ENCODE assay signal across 8 cellular contexts in genomic region chr1:226002667-226003501, GRCh38. TPM values are rescaled to one million over a fixed set of nuclear protein-coding genes. Genes with fewer than 3 reads are reported as not detected.
DNase-seq lines count a peak whose midpoint lies in the region; ATAC-seq, FAIRE-seq and TF ChIP-seq lines count a peak whose summit lies in the region.

No MANE protein-coding gene starts in this region.

- H3K9me3 ChIP-seq in BE2C, result no peaks in the 10 kb centered on the region
- H3K9me3 ChIP-seq in HAP-1, result no peaks in the 10 kb centered on the region
- peaks cover 2% of the 10 kb centered on the region; the same call in 2 of the 3 replicates for H3K9me3 ChIP-seq in GM12878 (replicated peaks; ENCODE audit: control insufficient read depth, insufficient read depth, low read length)
- no peaks in the 10 kb centered on the region for H3K9me3 ChIP-seq in suprapubic skin

- H3K27me3 ChIP-seq in BE2C (no peaks in the 10 kb centered on the region), HAP-1 (ENCODE audit: low read depth) (no peaks in the 10 kb centered on the region), GM12878 (replicated peaks in 1 of 2; ENCODE audit: control insufficient read depth in 2 of 2, insufficient read depth in 2 of 2, low read length in 1 of 2) (no peaks in the 10 kb centered on the region), suprapubic skin (no peaks in the 10 kb centered on the region)

- peak overlapping the region; percentile 71 for H3K27ac ChIP-seq in GM12878 (ENCODE audit: control insufficient read depth, insufficient read depth)
- peak overlapping the region; percentile 87 for H3K27ac ChIP-seq in suprapubic skin

- no peak for FAIRE-seq in GM12878 (lab: Jason Lieb, UNC)

- H3K79me2 ChIP-seq in GM12878 (ENCODE audit: control insufficient read depth, insufficient read depth, low read length), result peaks cover 13% of the 10 kb centered on the region

- TF ChIP-seq CTCF in BE2C (IDR thresholded peaks at IDR 0.05; ENCODE audit: low read depth, low read length) (no peak), GM12878 (IDR thresholded peaks at IDR 0.05 in 2 of 3, conservative IDR thresholded peaks at IDR 0.05 in 1 of 3; ENCODE audit: control insufficient read depth in 2 of 3, extremely low read depth in 1 of 3, insufficient read depth in 1 of 3, low read depth in 3 of 3, low read length in 3 of 3) (no peak), suprapubic skin (IDR thresholded peaks at IDR 0.05) (no peak)

- TF ChIP-seq POLR2A in GM12878 (IDR thresholded peaks at IDR 0.05; ENCODE audit: low read depth, low read length) (no peak; the same call in 1 of the 2 replicates), suprapubic skin (IDR thresholded peaks at IDR 0.05) (peak in 1 of 2 donors; percentile 4)

- POLR2A ChIA-PET in GM12878 (lab: Charles Lee), result interaction anchor here (0.6 to 6.2 kb wide), 6 partner anchors 12 to 536 kb away, joined by 3 to 74 read pairs (median 5); partner anchors contain the start of gene H3-3A

- intact Hi-C loops in GM12878 (cut with micrococcal nuclease; ENCODE audit: unreplicated experiment), result no loop called here

- no peaks in the 10 kb centered on the region; the same call in 1 of the 2 replicates for H4K20me1 ChIP-seq in GM12878 (ENCODE audit: control insufficient read depth, insufficient read depth)

- no peak for ATAC-seq in GM12878
- ATAC-seq in GM21576 (IDR thresholded peaks at IDR 0.05; ENCODE audit: unreplicated experiment), result no peak

- BruUV-seq in GM12878 (replicated peaks; lab: Mats Ljungman, UMichigan), result no TSS peak

- CTCF ChIA-PET in GM12878 (lab: Yijun Ruan, JAX), result interaction anchor here (2.1 to 7.2 kb wide), 2 partner anchors 25 to 62 kb away, joined by 11 to 61 read pairs; no protein-coding TSS in a partner anchor

- peak; percentile 87 for DNase-seq in BE2C
- peak; percentile 84 to 94 for DNase-seq in HAP-1 (ENCODE audit: low spot score in 2 of 2)
- peak; percentile 19 to 49 for DNase-seq in NOMO-1 (lab: John Stamatoyannopoulos, UW; ENCODE audit: unreplicated experiment in 2 of 2)
- DNase-seq in GM12878 (ENCODE audit: low read depth, low spot score), result no peak
- peak; percentile 88 for DNase-seq in iPS-NIHi11 (ENCODE audit: low spot score)
- peak; percentile 90 to 92 for DNase-seq in suprapubic skin (ENCODE audit: low spot score in 2 of 2)
- DNase-seq in NCI-H1092 treated with DMSO at 0.1 percent for 48 hours (lab: John Stamatoyannopoulos, UW), result no peak

- TF ChIP-seq EP300 in GM12878 (IDR thresholded peaks at IDR 0.05; ENCODE audit: borderline replicate concordance in 1 of 2, control insufficient read depth in 1 of 2, low read depth in 2 of 2, low read length in 2 of 2), result no peak
- TF ChIP-seq EP300 in suprapubic skin (IDR thresholded peaks at IDR 0.05), result no peak

- 85% methylated on average over 4 of the region's 4 CpGs for WGBS in GM12878 (ENCODE audit: insufficient coverage, insufficient replicate concordance, low lambda C conversion rate, missing lambda C conversion rate)
- 43% methylated on average over 4 of the region's 4 CpGs for WGBS in suprapubic skin

- H2AFZ ChIP-seq in GM12878 (ENCODE audit: control insufficient read depth, low read depth, low read length), result peak overlapping the region; percentile 95

- RAD21 ChIA-PET in GM12878 (lab: Charles Lee; ENCODE audit: unreplicated experiment), result interaction anchor here (0.5 to 4.0 kb wide), 5 partner anchors 26 to 158 kb away, joined by 3 to 27 read pairs (median 3); partner anchors contain the start of gene H3-3A

- in situ Hi-C loops in HAP-1 (cut with MboI; ENCODE audit: low sequenced_read_pairs), result no loop called here
- in situ Hi-C loops in GM12878 (cut with MboI), result no loop called here

- H3K4me3 ChIP-seq in BE2C (ENCODE audit: low read depth, low read length), result peak overlapping the region; percentile 43
- no peak overlapping the region for H3K4me3 ChIP-seq in HAP-1
- peak overlapping the region; percentile 37; the same call in 1 of the 2 replicates for H3K4me3 ChIP-seq in GM12878
- H3K4me3 ChIP-seq in suprapubic skin, result peak overlapping the region; percentile 22

- H3K4me2 ChIP-seq in GM12878 (ENCODE audit: control insufficient read depth, insufficient read depth), result peak overlapping the region; percentile 65

- H3K36me3 ChIP-seq in BE2C, result no peaks in the 10 kb centered on the region
- H3K36me3 ChIP-seq in HAP-1 (replicated peaks), result no peaks in the 10 kb centered on the region
- H3K36me3 ChIP-seq in GM12878 (ENCODE audit: control insufficient read depth in 2 of 2, insufficient read depth in 2 of 2, low read length in 1 of 2), result no peaks in the 10 kb centered on the region
- no peaks in the 10 kb centered on the region for H3K36me3 ChIP-seq in suprapubic skin

- SMC1A ChIA-PET in GM12878 (lab: Charles Lee; ENCODE audit: uncharacterized antibody, unreplicated experiment), result interaction anchor here (1.2 to 4.4 kb wide), 4 partner anchors 16 to 105 kb away, joined by 5 to 39 read pairs (median 5); no protein-coding TSS in a partner anchor

- no peak overlapping the region; the same call in 1 of the 2 replicates for H3K9ac ChIP-seq in GM12878 (ENCODE audit: control insufficient read depth, insufficient read depth, low read length)

- H3K4me1 ChIP-seq in BE2C, result peaks cover 26% of the 10 kb centered on the region
- H3K4me1 ChIP-seq in HAP-1, result peaks cover 22% of the 10 kb centered on the region
- H3K4me1 ChIP-seq in GM12878 (ENCODE audit: control insufficient read depth, insufficient read depth, low read length), result peaks cover 42% of the 10 kb centered on the region
- peaks cover 46% of the 10 kb centered on the region for H3K4me1 ChIP-seq in suprapubic skin

- no peak for TF ChIP-seq RAD21 in GM12878 (IDR thresholded peaks at IDR 0.05; ENCODE audit: insufficient read depth, low read depth, low read length)

TF ChIP-seq in GM12878, 131 proteins besides CTCF, POLR2A, EP300 and RAD21:
- 0 out of 2 replicates have a peak, but pooled peaks have one; percentile 15 for TF ChIP-seq POLR2AphosphoS5 (IDR thresholded peaks at IDR 0.05; ENCODE audit: low read length)
- no peak for TF ChIP-seq PAX5 (IDR thresholded peaks at IDR 0.05; ENCODE audit: borderline replicate concordance, low read depth, low read length)

RNA-seq across cellular contexts. Expression of gene SDE2, which starts 3.7 kb away (rescaled TPM):
- polyA plus RNA-seq in BE2C (2012; ENCODE audit: insufficient read depth, insufficient read length, low read depth), result 25.2 TPM
- 18.8 and 19.4 TPM in 2 replicates for total RNA-seq in GM12878 (2013; cell fraction: nucleolus; rRNA removed)
- total RNA-seq in GM12878 (2014; rRNA removed) (14.3 and 17.2 TPM in 2 replicates), GM12878 (2014; rRNA removed; fragmentation: Illumina TruSeq; extraction: Trizol) (15.4 and 16.0 TPM in 2 replicates), GM12878 (2021) (12.7 and 13.0 TPM in 2 replicates), suprapubic skin (10 to 100 TPM; 19.7 to 37.2 (median 26.5) TPM)
- polyA plus RNA-seq in GM12878 (2011; ENCODE audit: low read depth), result 6.0 TPM
- polyA plus RNA-seq in GM12878 (2011; rRNA removed) (19.4 and 26.6 TPM in 2 replicates), GM12878 (2014; fragmentation: Illumina TruSeq; extraction: Trizol) (12.2 and 16.2 TPM in 2 replicates), GM12878 (2014; fragmentation: Nextera tagmentation; extraction: Ambion mirVana) (1 to 10 TPM; 2.7 to 4.3 TPM), GM12878 (2014; rRNA removed) (9.6 and 11.5 TPM in 2 replicates), GM12878 (2016; fragmentation: Nextera tagmentation; extraction: Ambion mirVana) (10 to 100 TPM; 11.7 to 14.1 TPM)
- polyA plus RNA-seq in GM12878 (2011; cell fraction: cytosol; rRNA removed), result 8.3 and 10.8 TPM in 2 replicates
- polyA plus RNA-seq in GM12878 (2011; cell fraction: nucleus; rRNA removed), result 4.3 and 7.1 TPM in 2 replicates
- 8.1 and 8.3 TPM in 2 replicates for polyA plus RNA-seq in GM12878 (2012)
- 10.3 and 11.3 TPM in 2 replicates for polyA minus RNA-seq in GM12878 (2011; rRNA and poly(A)+ RNA removed)
- 7.1 and 7.6 TPM in 2 replicates for polyA minus RNA-seq in GM12878 (2011; cell fraction: cytosol; rRNA and poly(A)+ RNA removed)
- 3.9 and 7.9 TPM in 2 replicates for polyA minus RNA-seq in GM12878 (2011; cell fraction: nucleus; rRNA and poly(A)+ RNA removed)

RNA-seq across cellular contexts. Expression of gene H3-3A, which starts 59.6 kb away (rescaled TPM):
- polyA plus RNA-seq in BE2C (2012; ENCODE audit: insufficient read depth, insufficient read length, low read depth), result 794 TPM
- 42.3 and 42.8 TPM in 2 replicates for total RNA-seq in GM12878 (2013; cell fraction: nucleolus; rRNA removed)
- total RNA-seq in GM12878 (2014; rRNA removed), result 215 and 235 TPM in 2 replicates
- total RNA-seq in GM12878 (2014; rRNA removed; fragmentation: Illumina TruSeq; extraction: Trizol), result 204 and 215 TPM in 2 replicates
- total RNA-seq in GM12878 (2021), result 335 and 346 TPM in 2 replicates
- 230 TPM for polyA plus RNA-seq in GM12878 (2011; ENCODE audit: low read depth)
- 441 and 486 TPM in 2 replicates for polyA plus RNA-seq in GM12878 (2011; rRNA removed)
- 386 and 490 TPM in 2 replicates for polyA plus RNA-seq in GM12878 (2011; cell fraction: cytosol; rRNA removed)
- 137 and 158 TPM in 2 replicates for polyA plus RNA-seq in GM12878 (2011; cell fraction: nucleus; rRNA removed)
- polyA plus RNA-seq in GM12878 (2012), result 266 TPM in 2 replicates
- 379 and 386 TPM in 2 replicates for polyA plus RNA-seq in GM12878 (2014; fragmentation: Illumina TruSeq; extraction: Trizol)
- polyA plus RNA-seq in GM12878 (2014; fragmentation: Nextera tagmentation; extraction: Ambion mirVana), result 100 to 1,000 TPM; 254 to 435 TPM
- 366 and 425 TPM in 2 replicates for polyA plus RNA-seq in GM12878 (2014; rRNA removed)
- polyA plus RNA-seq in GM12878 (2016; fragmentation: Nextera tagmentation; extraction: Ambion mirVana), result 100 to 1,000 TPM; 401 to 421 TPM
- 64.2 and 65.1 TPM in 2 replicates for polyA minus RNA-seq in GM12878 (2011; rRNA and poly(A)+ RNA removed)
- polyA minus RNA-seq in GM12878 (2011; cell fraction: cytosol; rRNA and poly(A)+ RNA removed), result 60.9 and 73.5 TPM in 2 replicates
- 20.1 and 34.5 TPM in 2 replicates for polyA minus RNA-seq in GM12878 (2011; cell fraction: nucleus; rRNA and poly(A)+ RNA removed)
- 100 to 1,000 TPM; 224 to 510 (median 444) TPM for total RNA-seq in suprapubic skin

Comparison
In these comparisons a context has a peak if more than half of its experiments do, and no peak if none do; other contexts are left out.
1. DNase-seq: peak in BE2C (single experiment), HAP-1 (2 of 2), NOMO-1 (2 of 2), iPS-NIHi11 (single experiment) and suprapubic skin (2 of 2); none in GM12878 (single experiment) and NCI-H1092 treated with DMSO at 0.1 percent for 48 hours (single experiment).